In the genomic region with DNA sequence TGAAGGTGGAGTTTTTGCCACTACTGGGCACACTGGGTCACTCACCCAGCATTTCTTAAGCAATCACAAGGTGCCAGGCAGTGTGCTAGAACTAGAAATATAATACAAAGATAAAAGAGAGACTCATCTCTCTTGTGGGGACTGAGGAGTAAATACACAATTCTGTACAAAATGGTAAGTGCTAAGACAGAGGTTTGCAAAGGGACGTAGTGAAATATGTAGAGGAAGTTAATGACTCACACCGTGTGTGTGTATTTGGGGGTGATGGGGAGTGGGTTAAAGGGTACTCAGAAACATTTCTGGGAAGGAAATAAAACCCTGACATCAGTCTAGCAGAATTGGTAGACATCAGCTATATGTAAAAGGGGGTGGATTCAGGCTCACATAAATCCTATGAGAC, we compare ENCODE assay signal across 8 cellular contexts.
"Had no signal": no experiment of that assay in that cellular context is flagged by ENCODE, and none has a peak within 500 bp of the region (broad histone marks: within the 10 kb centered on the region; RNA-seq: fewer than 3 reads in every experiment).

No MANE protein-coding gene starts in this region.

- H3K9me3 ChIP-seq: HAP-1 had no signal

- DNase-seq: GM23248, GOT3, H7, HFFc6 had no signal

- H3K9me3 Mint-ChIP-seq: HFFc6 had no signal

- H3K4me3 Mint-ChIP-seq: HFFc6, IgD-negative memory B cell had no signal

- H3K27ac Mint-ChIP-seq: HFFc6, IgD-negative memory B cell had no signal

- H3K4me1 Mint-ChIP-seq: IgD-negative memory B cell had no signal

- ATAC-seq: HCT116, HepG2 had no signal
